In the genomic region with DNA sequence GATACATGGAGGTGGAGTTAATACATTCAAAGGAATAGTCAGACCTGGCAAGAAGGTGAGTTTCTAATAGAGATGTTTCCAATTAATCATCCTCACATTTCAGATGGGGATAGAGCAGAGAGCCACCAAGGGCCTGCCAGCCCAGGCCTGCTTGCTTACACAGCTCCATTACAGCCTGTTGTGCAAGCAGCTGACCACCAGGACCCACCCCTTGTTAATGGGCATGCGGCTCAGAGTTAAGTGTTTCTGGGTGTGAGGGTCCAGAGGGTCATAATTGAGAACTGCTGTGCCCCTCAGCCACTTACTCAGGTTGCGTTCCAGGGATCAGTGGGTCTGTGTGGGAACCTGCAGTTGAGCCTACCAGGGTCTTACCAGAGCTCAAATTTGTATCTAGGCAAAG, we compare ENCODE assay signal across 37 cellular contexts.
"Had no signal": no experiment of that assay in that cellular context is flagged by ENCODE, and none has a peak within 500 bp of the region (broad histone marks: within the 10 kb centered on the region; RNA-seq: fewer than 3 reads in every experiment).

No MANE protein-coding gene starts in this region.

- H3K9me3 ChIP-seq: ascending aorta had no signal

- H3K27ac Mint-ChIP-seq: activated CD4-positive, alpha-beta memory T cell treated with anti-CD3 and anti-CD28 coated beads, Interleukin-2, amount 10 ng/mL, durations not matched to agents 7 days and 5 days; activated CD4-positive, alpha-beta T cell treated with anti-CD3 and anti-CD28 coated beads for 36 hours; activated CD4-positive, alpha-beta T cell treated with anti-CD3 and anti-CD28 coated beads, Interleukin-2, amount 10 ng/mL, durations not matched to agents 7 days and 5 days; activated CD8-positive, alpha-beta memory T cell treated with anti-CD3 and anti-CD28 coated beads, Interleukin-2, amount 10 ng/mL, durations not matched to agents 7 days and 5 days; activated CD8-positive, alpha-beta T cell treated with anti-CD3 and anti-CD28 coated beads, Interleukin-2, amount 10 ng/mL, durations not matched to agents 7 days and 5 days; activated naive CD4-positive, alpha-beta T cell treated with anti-CD3 and anti-CD28 coated beads, Interleukin-2, amount 10 ng/mL, durations not matched to agents 7 days and 5 days; activated naive CD4-positive, alpha-beta T cell treated with anti-CD3 and anti-CD28 coated beads, Interleukin-2, amount 50 U/mL, for 24 hours; activated naive CD8-positive, alpha-beta T cell; activated naive CD8-positive, alpha-beta T cell treated with anti-CD3 and anti-CD28 coated beads, Interleukin-2, amount 10 ng/mL, durations not matched to agents 7 days and 5 days; activated naive CD8-positive, alpha-beta T cell treated with anti-CD3 and anti-CD28 coated beads, Interleukin-2, amount 50 U/mL, for 24 hours; activated T-cell treated with anti-CD3 and anti-CD28 coated beads, Interleukin-2, amount 50 U/mL, for 24 hours; activated T-helper 2 cell treated with anti-CD3 and anti-CD28 coated beads, Interferon-gamma antibody, Interleukin-2, Interleukin-4, amounts not matched to agents 10 μg/mL and 5 μg/mL and 100 μg/mL, durations not matched to agents 14 hours and 24 hours and 36 hours; T-helper 1 cell treated with Interleukin-12 subunit alpha and Interleukin-12 subunit beta and Interleukin-4 antibody, amounts not matched to agents 30 μg/mL and 1 μg/mL, for 36 hours; T-helper 2 cell treated with Interferon-gamma antibody and Interleukin-4, amounts not matched to agents 5 μg/mL and 100 μg/mL, for 36 hours had no signal

- H3K36me3 ChIP-seq: ascending aorta, cardiac muscle cell had no signal

- H3K4me3 Mint-ChIP-seq: activated CD4-positive, alpha-beta memory T cell treated with anti-CD3 and anti-CD28 coated beads, Interleukin-2, amount 10 ng/mL, durations not matched to agents 7 days and 5 days; activated CD4-positive, alpha-beta T cell treated with anti-CD3 and anti-CD28 coated beads for 36 hours; activated CD4-positive, alpha-beta T cell treated with anti-CD3 and anti-CD28 coated beads, Interleukin-2, amount 10 ng/mL, durations not matched to agents 7 days and 5 days; activated CD8-positive, alpha-beta memory T cell treated with anti-CD3 and anti-CD28 coated beads, Interleukin-2, amount 10 ng/mL, durations not matched to agents 7 days and 5 days; activated CD8-positive, alpha-beta T cell treated with anti-CD3 and anti-CD28 coated beads, Interleukin-2, amount 10 ng/mL, durations not matched to agents 7 days and 5 days; activated naive CD4-positive, alpha-beta T cell treated with anti-CD3 and anti-CD28 coated beads, Interleukin-2, amount 10 ng/mL, durations not matched to agents 7 days and 5 days; activated naive CD4-positive, alpha-beta T cell treated with anti-CD3 and anti-CD28 coated beads, Interleukin-2, amount 50 U/mL, for 24 hours; activated naive CD8-positive, alpha-beta T cell; activated naive CD8-positive, alpha-beta T cell treated with anti-CD3 and anti-CD28 coated beads, Interleukin-2, amount 10 ng/mL, durations not matched to agents 7 days and 5 days; activated naive CD8-positive, alpha-beta T cell treated with anti-CD3 and anti-CD28 coated beads, Interleukin-2, amount 50 U/mL, for 24 hours; activated T-cell treated with anti-CD3 and anti-CD28 coated beads, Interleukin-2, amount 50 U/mL, for 24 hours; brain; central memory CD8-positive, alpha-beta T cell; T-helper 1 cell treated with Interleukin-12 subunit alpha and Interleukin-12 subunit beta and Interleukin-4 antibody, amounts not matched to agents 30 μg/mL and 1 μg/mL, for 36 hours; T-helper 2 cell treated with Interferon-gamma antibody and Interleukin-4, amounts not matched to agents 5 μg/mL and 100 μg/mL, for 36 hours had no signal

- H3K27me3 ChIP-seq: ascending aorta, cardiac muscle cell had no signal

- H3K36me3 Mint-ChIP-seq: activated CD8-positive, alpha-beta memory T cell treated with anti-CD3 and anti-CD28 coated beads, Interleukin-2, amount 10 ng/mL, durations not matched to agents 7 days and 5 days; activated naive CD4-positive, alpha-beta T cell treated with anti-CD3 and anti-CD28 coated beads, Interleukin-2, amount 10 ng/mL, durations not matched to agents 7 days and 5 days; activated naive CD4-positive, alpha-beta T cell treated with anti-CD3 and anti-CD28 coated beads, Interleukin-2, amount 50 U/mL, for 24 hours; activated naive CD8-positive, alpha-beta T cell; activated naive CD8-positive, alpha-beta T cell treated with anti-CD3 and anti-CD28 coated beads, Interleukin-2, amount 10 ng/mL, durations not matched to agents 7 days and 5 days; brain had no signal

- H3K9me3 Mint-ChIP-seq: activated CD4-positive, alpha-beta memory T cell treated with anti-CD3 and anti-CD28 coated beads, Interleukin-2, amount 10 ng/mL, durations not matched to agents 7 days and 5 days; activated CD4-positive, alpha-beta T cell treated with anti-CD3 and anti-CD28 coated beads, Interleukin-2, amount 10 ng/mL, durations not matched to agents 7 days and 5 days; activated naive CD4-positive, alpha-beta T cell treated with anti-CD3 and anti-CD28 coated beads, Interleukin-2, amount 10 ng/mL, durations not matched to agents 7 days and 5 days; activated naive CD4-positive, alpha-beta T cell treated with anti-CD3 and anti-CD28 coated beads, Interleukin-2, amount 50 U/mL, for 24 hours; activated naive CD8-positive, alpha-beta T cell treated with anti-CD3 and anti-CD28 coated beads, Interleukin-2, amount 10 ng/mL, durations not matched to agents 7 days and 5 days; activated naive CD8-positive, alpha-beta T cell treated with anti-CD3 and anti-CD28 coated beads, Interleukin-2, amount 50 U/mL, for 24 hours; activated T-cell treated with anti-CD3 and anti-CD28 coated beads, Interleukin-2, amount 50 U/mL, for 24 hours; activated T-helper 2 cell treated with anti-CD3 and anti-CD28 coated beads, Interferon-gamma antibody, Interleukin-2, Interleukin-4, amounts not matched to agents 10 μg/mL and 5 μg/mL and 100 μg/mL, durations not matched to agents 14 hours and 24 hours and 36 hours; central memory CD8-positive, alpha-beta T cell; T-helper 1 cell treated with Interleukin-12 subunit alpha and Interleukin-12 subunit beta and Interleukin-4 antibody, amounts not matched to agents 30 μg/mL and 1 μg/mL, for 36 hours; T-helper 2 cell treated with Interferon-gamma antibody and Interleukin-4, amounts not matched to agents 5 μg/mL and 100 μg/mL, for 36 hours had no signal

- H3K27me3 Mint-ChIP-seq: activated CD4-positive, alpha-beta memory T cell treated with anti-CD3 and anti-CD28 coated beads, Interleukin-2, amount 10 ng/mL, durations not matched to agents 7 days and 5 days; activated CD4-positive, alpha-beta T cell treated with anti-CD3 and anti-CD28 coated beads for 36 hours had no signal

- H3K4me1 ChIP-seq: ascending aorta had no signal

- ATAC-seq: activated CD4-positive, alpha-beta T cell treated with anti-CD3 and anti-CD28 coated beads for 36 hours; activated CD4-positive, CD25-positive, alpha-beta regulatory T cell treated with anti-CD3 and anti-CD28 coated beads, Interleukin-2, amount 50 U/mL, for 24 hours; activated CD8-positive, alpha-beta T cell treated with anti-CD3 and anti-CD28 coated beads, Interleukin-2, amount 10 ng/mL, durations not matched to agents 7 days and 5 days; activated naive CD8-positive, alpha-beta T cell treated with anti-CD3 and anti-CD28 coated beads, Interleukin-2, amount 50 U/mL, for 24 hours had no signal

- H3K4me1 Mint-ChIP-seq: activated CD4-positive, alpha-beta memory T cell treated with anti-CD3 and anti-CD28 coated beads, Interleukin-2, amount 10 ng/mL, durations not matched to agents 7 days and 5 days; activated CD4-positive, alpha-beta T cell treated with anti-CD3 and anti-CD28 coated beads for 36 hours; activated naive CD4-positive, alpha-beta T cell treated with anti-CD3 and anti-CD28 coated beads, Interleukin-2, amount 10 ng/mL, durations not matched to agents 7 days and 5 days; activated naive CD4-positive, alpha-beta T cell treated with anti-CD3 and anti-CD28 coated beads, Interleukin-2, amount 50 U/mL, for 24 hours; activated naive CD8-positive, alpha-beta T cell treated with anti-CD3 and anti-CD28 coated beads, Interleukin-2, amount 50 U/mL, for 24 hours; central memory CD8-positive, alpha-beta T cell had no signal

- FAIRE-seq: bronchial epithelial cell had no signal

- H3K27ac ChIP-seq: ascending aorta, cardiac muscle cell, VCaP had no signal

- DNase-seq: activated CD4-positive, alpha-beta memory T cell treated with anti-CD3 and anti-CD28 coated beads, Interleukin-2, amount 10 ng/mL, durations not matched to agents 7 days and 5 days; activated CD4-positive, alpha-beta T cell treated with anti-CD3 and anti-CD28 coated beads for 1 hour; activated CD4-positive, alpha-beta T cell treated with anti-CD3 and anti-CD28 coated beads for 36 hours; activated CD4-positive, alpha-beta T cell treated with anti-CD3 and anti-CD28 coated beads for 48 hours; activated CD4-positive, alpha-beta T cell treated with anti-CD3 and anti-CD28 coated beads, Interleukin-2, amount 10 ng/mL, durations not matched to agents 7 days and 5 days; activated CD4-positive, alpha-beta T cell treated with anti-CD3 and anti-CD28 coated beads, Interleukin-2, amount 50 U/mL, for 48 hours; activated CD4-positive, CD25-positive, alpha-beta regulatory T cell; activated CD8-positive, alpha-beta memory T cell treated with anti-CD3 and anti-CD28 coated beads for 24 hours; activated CD8-positive, alpha-beta memory T cell treated with anti-CD3 and anti-CD28 coated beads, Interleukin-2, amount 10 ng/mL, durations not matched to agents 7 days and 5 days; activated CD8-positive, alpha-beta memory T cell treated with anti-CD3 and anti-CD28 coated beads, Interleukin-2, amount 50 U/mL, for 48 hours; activated CD8-positive, alpha-beta T cell treated with anti-CD3 and anti-CD28 coated beads, Interleukin-2, amount 10 ng/mL, durations not matched to agents 7 days and 5 days; activated effector memory CD4-positive, alpha-beta T cell treated with Interleukin-2 at 50 U/mL for 16 hours; activated gamma-delta T cell; activated naive CD4-positive, alpha-beta T cell treated with anti-CD3 and anti-CD28 coated beads, Interleukin-2, amount 10 ng/mL, durations not matched to agents 7 days and 5 days; activated naive CD4-positive, alpha-beta T cell treated with Interleukin-2 at 50 U/mL for 16 hours; activated naive CD8-positive, alpha-beta T cell treated with anti-CD3 and anti-CD28 coated beads, Interleukin-2, amount 10 ng/mL, durations not matched to agents 7 days and 5 days; activated naive CD8-positive, alpha-beta T cell treated with anti-CD3 and anti-CD28 coated beads, Interleukin-2, amount 50 U/mL, for 24 hours; activated T-cell treated with anti-CD3 and anti-CD28 coated beads, Interleukin-2, amount 50 U/mL, for 24 hours; activated T-cell treated with anti-CD3 and anti-CD28 coated beads, Interleukin-2, amount 50 U/mL, for 48 hours; amygdala; anterior cingulate cortex; caudate nucleus; cerebellar nuclear complex; T-helper 1 cell; T-helper 9 cell had no signal

- H3K4me3 ChIP-seq: ascending aorta, cardiac muscle cell had no signal
